In the genomic region with DNA sequence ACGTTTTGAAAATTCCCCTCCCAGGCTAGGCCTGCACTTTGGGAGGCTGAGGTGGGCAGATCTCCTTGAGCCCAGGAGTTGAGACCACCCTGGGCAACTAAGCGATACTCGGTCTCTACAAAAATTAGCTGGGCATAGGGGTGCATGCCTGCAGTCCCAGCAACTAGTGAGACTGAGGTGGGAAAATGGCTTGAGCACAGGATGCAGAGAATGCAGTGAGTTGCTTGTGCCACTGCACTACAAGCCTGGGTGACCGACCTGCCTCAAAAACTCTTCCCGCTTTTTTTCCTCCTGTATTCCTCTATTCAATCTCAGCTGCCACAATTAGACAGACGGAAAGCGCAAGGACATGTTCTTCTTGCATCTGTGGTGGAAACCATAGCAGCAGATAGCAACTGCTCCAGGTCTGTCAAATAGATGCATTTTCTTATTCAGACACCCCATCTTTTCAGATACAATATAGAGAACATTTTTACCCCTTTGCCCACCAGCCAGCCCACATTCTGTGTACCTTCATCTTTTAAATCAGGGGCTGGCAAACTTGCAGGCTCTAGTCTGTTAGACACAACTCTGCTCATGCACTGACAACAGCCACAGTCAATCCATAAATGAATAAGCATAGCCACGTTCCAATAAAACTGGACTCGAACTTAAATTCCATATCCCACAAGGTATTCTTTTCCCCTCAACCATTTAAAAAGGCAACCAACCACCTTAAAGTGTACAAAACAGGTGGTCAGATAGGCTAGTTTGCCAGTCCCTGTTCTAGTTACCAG, we compare ENCODE assay signal across 12 cellular contexts. TPM values are rescaled to one million over a fixed set of nuclear protein-coding genes. Genes with fewer than 3 reads are reported as not detected.
DNase-seq lines count a peak whose midpoint lies in the region; ATAC-seq, FAIRE-seq and TF ChIP-seq lines count a peak whose summit lies in the region.
"Had no signal": no experiment of that assay in that cellular context is flagged by ENCODE, and none has a peak within 500 bp of the region (broad histone marks: within the 10 kb centered on the region; RNA-seq: fewer than 3 reads in every experiment).

No MANE protein-coding gene starts in this region.

- peak overlapping the region; percentile 96 for H3K4me3 Mint-ChIP-seq in stimulated activated naive CD8-positive, alpha-beta T cell treated with anti-CD3 and anti-CD28 coated beads, Interleukin-15, Interleukin-2, amounts not matched to agents 100 ng/mL and 50 ng/mL, for 24 hours
- H3K4me3 Mint-ChIP-seq in activated CD8-positive, alpha-beta T cell treated with anti-CD3 and anti-CD28 coated beads for 36 hours = peak overlapping the region; percentile 97
- H3K4me3 Mint-ChIP-seq: CD14-positive monocyte had no signal

- H3K36me3 ChIP-seq in keratinocyte (ENCODE audit: control insufficient read depth in 2 of 2, extremely low read depth in 1 of 2, insufficient read depth in 2 of 2, low read length in 2 of 2) = peaks cover 30 to 53% of the 10 kb centered on the region in 2 experiments
- H3K36me3 ChIP-seq in tibial artery = peaks cover 49 to 69% (median 57%) of the 10 kb centered on the region in 3 donors

- TF ChIP-seq CTCF in activated CD8-positive, alpha-beta T cell treated with anti-CD3 and anti-CD28 coated beads for 36 hours (IDR thresholded peaks at IDR 0.05) = no peak
- TF ChIP-seq CTCF in keratinocyte (optimal IDR thresholded peaks at IDR 0.05 in 1 of 3, IDR thresholded peaks at IDR 0.05 in 1 of 3, conservative IDR thresholded peaks at IDR 0.05 in 1 of 3; ENCODE audit: extremely low read depth in 1 of 3, insufficient read depth in 2 of 3, low read length in 3 of 3) (no peak), tibial artery (IDR thresholded peaks at IDR 0.05) (no peak)

- H3K27me3 ChIP-seq in keratinocyte (ENCODE audit: control insufficient read depth, extremely low read depth, insufficient read depth, low read length) (no peaks in the 10 kb centered on the region), tibial artery (no peaks in the 10 kb centered on the region)

- CTCF ChIA-PET in activated CD8-positive, alpha-beta T cell treated with anti-CD3 and anti-CD28 coated beads for 36 hours (lab: Charles Lee) = interaction anchor here (1.7 kb wide), 1 partner anchor 289 kb away, joined by 5 read pairs; no protein-coding TSS in a partner anchor

- H3K27me3 Mint-ChIP-seq in stimulated activated naive CD8-positive, alpha-beta T cell treated with anti-CD3 and anti-CD28 coated beads, Interleukin-15, Interleukin-2, amounts not matched to agents 100 ng/mL and 50 ng/mL, for 24 hours = no peaks in the 10 kb centered on the region
- no peaks in the 10 kb centered on the region for H3K27me3 Mint-ChIP-seq in activated CD8-positive, alpha-beta T cell treated with anti-CD3 and anti-CD28 coated beads for 36 hours

- FAIRE-seq in keratinocyte (lab: Jason Lieb, UNC) = no peak
- FAIRE-seq: kidney had no signal

- H2AFZ ChIP-seq in keratinocyte (ENCODE audit: control insufficient read depth, low read length) = no peak overlapping the region
- H2AFZ ChIP-seq: parathyroid adenoma had no signal

- H3K79me2 ChIP-seq in keratinocyte (ENCODE audit: control insufficient read depth, insufficient read depth, low read length) = peaks cover 51% of the 10 kb centered on the region

- no peak overlapping the region for H3K9ac ChIP-seq in keratinocyte (ENCODE audit: control insufficient read depth, extremely low read depth, insufficient read depth, low read length)
- H3K9ac ChIP-seq: parathyroid adenoma had no signal

- peaks cover 93% of the 10 kb centered on the region for H3K4me1 Mint-ChIP-seq in stimulated activated naive CD8-positive, alpha-beta T cell treated with anti-CD3 and anti-CD28 coated beads, Interleukin-15, Interleukin-2, amounts not matched to agents 100 ng/mL and 50 ng/mL, for 24 hours (ENCODE audit: low read depth)
- H3K4me1 Mint-ChIP-seq in activated CD8-positive, alpha-beta T cell treated with anti-CD3 and anti-CD28 coated beads for 36 hours (ENCODE audit: low read depth) = peaks cover 73% of the 10 kb centered on the region

- H3K27ac ChIP-seq in keratinocyte (ENCODE audit: control insufficient read depth, insufficient read depth, low read length) (no peak overlapping the region), tibial artery (no peak overlapping the region)
- H3K27ac ChIP-seq: parathyroid adenoma had no signal

- DNase-seq in stimulated activated naive CD8-positive, alpha-beta T cell treated with anti-CD3 and anti-CD28 coated beads, Interleukin-15, Interleukin-2, amounts not matched to agents 100 U/mL and 50 U/mL, for 24 hours = no peak
- no peak for DNase-seq in activated CD8-positive, alpha-beta T cell treated with anti-CD3 and anti-CD28 coated beads for 36 hours
- DNase-seq in keratinocyte (ENCODE audit: low read depth, low spot score) = no peak
- no peak for DNase-seq in stimulated activated CD4-positive, alpha-beta T cell treated with anti-CD3 and anti-CD28 coated beads, Interleukin-1b, Interleukin-23, amount 100 ng/mL, for 48 hours
- DNase-seq in stimulated activated CD4-positive, alpha-beta T cell treated with anti-CD3 and anti-CD28 coated beads, Interleukin-4, amount 100 ng/mL, for 1 hour = no peak
- DNase-seq in tibial artery = no peak
- DNase-seq in SK-N-DZ (ENCODE audit: low spot score) = no peak
- DNase-seq: kidney, NCI-H1694 had no signal

- no peak overlapping the region for H3K4me3 ChIP-seq in keratinocyte (ENCODE audit: control insufficient read depth in 2 of 3, extremely low read depth in 1 of 3, insufficient read depth in 2 of 3, low read depth in 1 of 3, low read length in 3 of 3)
- H3K4me3 ChIP-seq in tibial artery = no peak overlapping the region

- peaks cover 68% of the 10 kb centered on the region for H4K20me1 ChIP-seq in keratinocyte (ENCODE audit: control insufficient read depth, extremely low read depth, insufficient read depth, low read length)

- H3K27ac Mint-ChIP-seq in stimulated activated naive CD8-positive, alpha-beta T cell treated with anti-CD3 and anti-CD28 coated beads, Interleukin-15, Interleukin-2, amounts not matched to agents 100 ng/mL and 50 ng/mL, for 24 hours = peak overlapping the region; percentile 19
- peak overlapping the region; percentile 60 for H3K27ac Mint-ChIP-seq in activated CD8-positive, alpha-beta T cell treated with anti-CD3 and anti-CD28 coated beads for 36 hours

- peak overlapping the region; percentile 3 for H3K4me2 ChIP-seq in keratinocyte (ENCODE audit: control insufficient read depth, extremely low read depth, insufficient read depth, low read depth, low read length)

- H3K4me1 ChIP-seq in keratinocyte (ENCODE audit: control insufficient read depth, extremely low read depth, insufficient read depth, low read length) (peaks cover 78% of the 10 kb centered on the region), tibial artery (peaks cover 0 to 83% (median 58%) of the 10 kb centered on the region in 4 donors)

- no peak for ATAC-seq in stimulated activated naive CD8-positive, alpha-beta T cell treated with anti-CD3 and anti-CD28 coated beads, Interleukin-15, Interleukin-2, amounts not matched to agents 100 U/mL and 50 U/mL, for 24 hours
- ATAC-seq in activated CD8-positive, alpha-beta T cell treated with anti-CD3 and anti-CD28 coated beads for 36 hours = no peak

- H3K9me3 ChIP-seq in keratinocyte (ENCODE audit: control insufficient read depth, low read depth, low read length) = no peaks in the 10 kb centered on the region
- H3K9me3 ChIP-seq in tibial artery = no peaks in the 10 kb centered on the region

- intact Hi-C loops in activated CD8-positive, alpha-beta T cell treated with anti-CD3 and anti-CD28 coated beads for 36 hours (cut with micrococcal nuclease) = no loop called here
- intact Hi-C loops in tibial artery (cut with DNase I; ENCODE audit: low total_unique reads) = no loop called here

- H3K9me1 ChIP-seq in keratinocyte (ENCODE audit: control insufficient read depth, extremely low read depth, insufficient read depth, low read length) = peaks cover 8% of the 10 kb centered on the region

- dilution Hi-C loops in keratinocyte (cut with MboI; ENCODE audit: extremely low pct_ligation_motif_present, low sequenced_read_pairs) = no loop called here

- POLR2A ChIA-PET in activated CD8-positive, alpha-beta T cell treated with anti-CD3 and anti-CD28 coated beads for 36 hours (lab: Charles Lee) = interaction anchor here (1.3 to 6.0 kb wide), 5 partner anchors 12 to 33 kb away, joined by 3 to 40 read pairs (median 6); no protein-coding TSS in a partner anchor

- H3K36me3 Mint-ChIP-seq in stimulated activated naive CD8-positive, alpha-beta T cell treated with anti-CD3 and anti-CD28 coated beads, Interleukin-15, Interleukin-2, amounts not matched to agents 100 ng/mL and 50 ng/mL, for 24 hours (ENCODE audit: low read depth) = peaks cover 72% of the 10 kb centered on the region
- H3K36me3 Mint-ChIP-seq in activated CD8-positive, alpha-beta T cell treated with anti-CD3 and anti-CD28 coated beads for 36 hours (ENCODE audit: low read depth) = peaks cover 70% of the 10 kb centered on the region

- H3K9me3 Mint-ChIP-seq in stimulated activated naive CD8-positive, alpha-beta T cell treated with anti-CD3 and anti-CD28 coated beads, Interleukin-15, Interleukin-2, amounts not matched to agents 100 ng/mL and 50 ng/mL, for 24 hours = no peaks in the 10 kb centered on the region
- no peaks in the 10 kb centered on the region for H3K9me3 Mint-ChIP-seq in activated CD8-positive, alpha-beta T cell treated with anti-CD3 and anti-CD28 coated beads for 36 hours

RNA-seq across cellular contexts. Expression of a gene that starts 4.8 kb away (rescaled TPM):
- total RNA-seq in activated CD8-positive, alpha-beta T cell treated with anti-CD3 and anti-CD28 coated beads for 36 hours = 1,000 to 10,000 TPM; 3,533 to 3,563 TPM
- 3,409 to 8,174 TPM (median 5,358 TPM) in 3 replicates for polyA plus RNA-seq in keratinocyte
- 7,356 TPM for polyA plus RNA-seq in keratinocyte (2011; ENCODE audit: low read depth)
- polyA plus RNA-seq in keratinocyte (2011; cell fraction: cytosol; rRNA removed) = 5,519 and 7,789 TPM in 2 replicates
- polyA plus RNA-seq in keratinocyte (2011; cell fraction: nucleus; rRNA removed) = 862 and 1,110 TPM in 2 replicates
- polyA plus RNA-seq in keratinocyte (2012; ENCODE audit: low replicate concordance) = 3,680 and 8,566 TPM in 2 replicates
- 719 to 1,720 TPM (median 1,132 TPM) in 3 replicates for polyA minus RNA-seq in keratinocyte
- 1,849 TPM for polyA minus RNA-seq in keratinocyte (2011; cell fraction: cytosol; rRNA and poly(A)+ RNA removed)
- polyA minus RNA-seq in keratinocyte (2011; cell fraction: nucleus; rRNA and poly(A)+ RNA removed) = 199 and 344 TPM in 2 replicates
- polyA plus RNA-seq in SK-N-DZ (2014; cell fraction: cytosol; rRNA removed) = 2,440 and 2,961 TPM in 2 replicates
- polyA plus RNA-seq in SK-N-DZ (2014; cell fraction: nucleus; rRNA removed) = 1,300 and 1,726 TPM in 2 replicates
